Comparison of ENCODE assay signal across 1 cellular context in genomic region chr15:37100109-37100873, GRCh38.
TF ChIP-seq lines count a peak whose summit lies in the region.

TSS of gene MEIS2 (minus strand) at chr15:37100549. CDS start at chr15:37099466, 1,083 bp downstream.

TF ChIP-seq in K562, 482 proteins besides CTCF, POLR2A, EP300 and RAD21 (continued from another document and continues in another):
- TF ChIP-seq ZNF639 (CRISPR knock-in tag; conservative IDR thresholded peaks at IDR 0.05 in 1 of 2, IDR thresholded peaks at IDR 0.05 in 1 of 2) (peak in 1 of 2 experiments; percentile 69; a peak in 2 of 4 replicates), IRF1 (CRISPR knock-in tag; IDR thresholded peaks at IDR 0.05; ENCODE audit: borderline replicate concordance) (no peak), ZSCAN32 (CRISPR knock-in tag; IDR thresholded peaks at IDR 0.05) (peak; percentile 54; the same call in 1 of the 2 replicates), CXXC5 (CRISPR knock-in tag; IDR thresholded peaks at IDR 0.05) (peak; percentile 72), GMEB1 (CRISPR knock-in tag; IDR thresholded peaks at IDR 0.05) (peak; percentile 88), HLTF (IDR thresholded peaks at IDR 0.05) (peak; percentile 44; the same call in 1 of the 2 replicates), MCM5 (IDR thresholded peaks at IDR 0.05; ENCODE audit: low read depth) (no peak), CEBPG (CRISPR knock-in tag; IDR thresholded peaks at IDR 0.05) (no peak), CEBPG (tag; conservative IDR thresholded peaks at IDR 0.05 in 1 of 2, IDR thresholded peaks at IDR 0.05 in 1 of 2) (no peak), SMARCA4 (IDR thresholded peaks at IDR 0.05) (no peak), ZNF224 (CRISPR knock-in tag; IDR thresholded peaks at IDR 0.05) (no peak), ZNF408 (CRISPR knock-in tag; IDR thresholded peaks at IDR 0.05; ENCODE audit: low read depth) (no peak), ZNF280A (IDR thresholded peaks at IDR 0.05; ENCODE audit: low read depth, partially characterized antibody) (no peak), GATA2 (CRISPR knock-in tag; IDR thresholded peaks at IDR 0.05) (no peak), XRCC5 (IDR thresholded peaks at IDR 0.05; ENCODE audit: low read depth, low read length) (0 out of 2 replicates have a peak, but pooled peaks have one; percentile 21), E4F1 (CRISPR knock-in tag; IDR thresholded peaks at IDR 0.05; ENCODE audit: borderline replicate concordance) (no peak), ATF1 (CRISPR knock-in tag; IDR thresholded peaks at IDR 0.05) (no peak), ATF1 (tag; IDR thresholded peaks at IDR 0.05) (peak; percentile 57), TGIF2 (CRISPR knock-in tag; IDR thresholded peaks at IDR 0.05) (no peak), CC2D1A (IDR thresholded peaks at IDR 0.05) (no peak), ARHGAP35 (IDR thresholded peaks at IDR 0.05; ENCODE audit: partially characterized antibody) (no peak), KAT2B (IDR thresholded peaks at IDR 0.05; ENCODE audit: low read depth, low read length) (no peak), TCFL5 (CRISPR knock-in tag; conservative IDR thresholded peaks at IDR 0.05) (no peak), TEAD1 (CRISPR knock-in tag; IDR thresholded peaks at IDR 0.05) (no peak; a peak in 1 of 4 replicates), HDAC1 (IDR thresholded peaks at IDR 0.05) (peak in 1 of 2 experiments; percentile 66; a peak in 1 of 4 replicates), DPF2 (IDR thresholded peaks at IDR 0.05) (no peak), ZNF551 (CRISPR knock-in tag; IDR thresholded peaks at IDR 0.05) (no peak), ZNF197 (CRISPR knock-in tag; IDR thresholded peaks at IDR 0.05; ENCODE audit: low read depth) (no peak; the same call in 1 of the 2 replicates), ELF1 (tag; IDR thresholded peaks at IDR 0.05) (peak; percentile 95), HDAC6 (IDR thresholded peaks at IDR 0.05; ENCODE audit: low read depth, low read length) (no peak), MYNN (IDR thresholded peaks at IDR 0.05) (peak; percentile 96), MYNN (CRISPR knock-in tag; IDR thresholded peaks at IDR 0.05) (no peak), UBTF (IDR thresholded peaks at IDR 0.05; ENCODE audit: borderline replicate concordance in 1 of 2, low read depth in 2 of 2, low read length in 2 of 2) (peak in 1 of 2 experiments; percentile 89; a peak in 1 of 4 replicates), KLF16 (IDR thresholded peaks at IDR 0.05) (no peak), RBM39 (optimal IDR thresholded peaks at IDR 0.05; ENCODE audit: low read depth, low read length) (no peak), SIN3B (IDR thresholded peaks at IDR 0.05; ENCODE audit: low read depth) (no peak), SMARCC2 (IDR thresholded peaks at IDR 0.05; ENCODE audit: low read depth) (0 out of 2 replicates have a peak, but pooled peaks have one; percentile 20), ZNF134 (CRISPR knock-in tag; conservative IDR thresholded peaks at IDR 0.05) (no peak), ATF7 (IDR thresholded peaks at IDR 0.05) (0 out of 2 replicates have a peak, but pooled peaks have one; percentile 74), BRD9 (IDR thresholded peaks at IDR 0.05; ENCODE audit: low read depth, partially characterized antibody) (no peak)
- TF ChIP-seq, protein P1, sequence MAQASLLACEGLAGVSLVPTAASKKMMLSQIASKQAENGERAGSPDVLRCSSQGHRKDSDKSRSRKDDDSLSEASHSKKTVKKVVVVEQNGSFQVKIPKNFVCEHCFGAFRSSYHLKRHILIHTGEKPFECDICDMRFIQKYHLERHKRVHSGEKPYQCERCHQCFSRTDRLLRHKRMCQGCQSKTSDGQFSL (CRISPR knock-in tag; IDR thresholded peaks at IDR 0.05), result peak; percentile 63; the same call in 1 of the 2 replicates
- TF ChIP-seq, protein P1 (tag; IDR thresholded peaks at IDR 0.05), result peak in 1 of 2 experiments; percentile 91; a peak in 2 of 4 replicates
- TF ChIP-seq, protein P2, sequence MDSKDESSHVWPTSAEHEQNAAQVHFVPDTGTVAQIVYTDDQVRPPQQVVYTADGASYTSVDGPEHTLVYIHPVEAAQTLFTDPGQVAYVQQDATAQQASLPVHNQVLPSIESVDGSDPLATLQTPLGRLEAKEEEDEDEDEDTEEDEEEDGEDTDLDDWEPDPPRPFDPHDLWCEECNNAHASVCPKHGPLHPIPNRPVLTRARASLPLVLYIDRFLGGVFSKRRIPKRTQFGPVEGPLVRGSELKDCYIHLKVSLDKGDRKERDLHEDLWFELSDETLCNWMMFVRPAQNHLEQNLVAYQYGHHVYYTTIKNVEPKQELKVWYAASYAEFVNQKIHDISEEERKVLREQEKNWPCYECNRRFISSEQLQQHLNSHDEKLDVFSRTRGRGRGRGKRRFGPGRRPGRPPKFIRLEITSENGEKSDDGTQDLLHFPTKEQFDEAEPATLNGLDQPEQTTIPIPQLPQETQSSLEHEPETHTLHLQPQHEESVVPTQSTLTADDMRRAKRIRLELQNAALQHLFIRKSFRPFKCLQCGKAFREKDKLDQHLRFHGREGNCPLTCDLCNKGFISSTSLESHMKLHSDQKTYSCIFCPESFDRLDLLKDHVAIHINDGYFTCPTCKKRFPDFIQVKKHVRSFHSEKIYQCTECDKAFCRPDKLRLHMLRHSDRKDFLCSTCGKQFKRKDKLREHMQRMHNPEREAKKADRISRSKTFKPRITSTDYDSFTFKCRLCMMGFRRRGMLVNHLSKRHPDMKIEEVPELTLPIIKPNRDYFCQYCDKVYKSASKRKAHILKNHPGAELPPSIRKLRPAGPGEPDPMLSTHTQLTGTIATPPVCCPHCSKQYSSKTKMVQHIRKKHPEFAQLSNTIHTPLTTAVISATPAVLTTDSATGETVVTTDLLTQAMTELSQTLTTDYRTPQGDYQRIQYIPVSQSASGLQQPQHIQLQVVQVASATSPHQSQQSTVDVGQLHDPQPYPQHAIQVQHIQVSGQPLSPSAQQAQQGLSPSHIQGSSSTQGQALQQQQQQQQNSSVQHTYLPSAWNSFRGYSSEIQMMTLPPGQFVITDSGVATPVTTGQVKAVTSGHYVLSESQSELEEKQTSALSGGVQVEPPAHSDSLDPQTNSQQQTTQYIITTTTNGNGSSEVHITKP (IDR thresholded peaks at IDR 0.05; ENCODE audit: partially characterized antibody), result peak; percentile 98
- TF ChIP-seq, protein P3, sequence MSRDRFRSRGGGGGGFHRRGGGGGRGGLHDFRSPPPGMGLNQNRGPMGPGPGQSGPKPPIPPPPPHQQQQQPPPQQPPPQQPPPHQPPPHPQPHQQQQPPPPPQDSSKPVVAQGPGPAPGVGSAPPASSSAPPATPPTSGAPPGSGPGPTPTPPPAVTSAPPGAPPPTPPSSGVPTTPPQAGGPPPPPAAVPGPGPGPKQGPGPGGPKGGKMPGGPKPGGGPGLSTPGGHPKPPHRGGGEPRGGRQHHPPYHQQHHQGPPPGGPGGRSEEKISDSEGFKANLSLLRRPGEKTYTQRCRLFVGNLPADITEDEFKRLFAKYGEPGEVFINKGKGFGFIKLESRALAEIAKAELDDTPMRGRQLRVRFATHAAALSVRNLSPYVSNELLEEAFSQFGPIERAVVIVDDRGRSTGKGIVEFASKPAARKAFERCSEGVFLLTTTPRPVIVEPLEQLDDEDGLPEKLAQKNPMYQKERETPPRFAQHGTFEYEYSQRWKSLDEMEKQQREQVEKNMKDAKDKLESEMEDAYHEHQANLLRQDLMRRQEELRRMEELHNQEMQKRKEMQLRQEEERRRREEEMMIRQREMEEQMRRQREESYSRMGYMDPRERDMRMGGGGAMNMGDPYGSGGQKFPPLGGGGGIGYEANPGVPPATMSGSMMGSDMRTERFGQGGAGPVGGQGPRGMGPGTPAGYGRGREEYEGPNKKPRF (IDR thresholded peaks at IDR 0.05; ENCODE audit: low read depth, low read length), result no peak
- TF ChIP-seq, protein P4, sequence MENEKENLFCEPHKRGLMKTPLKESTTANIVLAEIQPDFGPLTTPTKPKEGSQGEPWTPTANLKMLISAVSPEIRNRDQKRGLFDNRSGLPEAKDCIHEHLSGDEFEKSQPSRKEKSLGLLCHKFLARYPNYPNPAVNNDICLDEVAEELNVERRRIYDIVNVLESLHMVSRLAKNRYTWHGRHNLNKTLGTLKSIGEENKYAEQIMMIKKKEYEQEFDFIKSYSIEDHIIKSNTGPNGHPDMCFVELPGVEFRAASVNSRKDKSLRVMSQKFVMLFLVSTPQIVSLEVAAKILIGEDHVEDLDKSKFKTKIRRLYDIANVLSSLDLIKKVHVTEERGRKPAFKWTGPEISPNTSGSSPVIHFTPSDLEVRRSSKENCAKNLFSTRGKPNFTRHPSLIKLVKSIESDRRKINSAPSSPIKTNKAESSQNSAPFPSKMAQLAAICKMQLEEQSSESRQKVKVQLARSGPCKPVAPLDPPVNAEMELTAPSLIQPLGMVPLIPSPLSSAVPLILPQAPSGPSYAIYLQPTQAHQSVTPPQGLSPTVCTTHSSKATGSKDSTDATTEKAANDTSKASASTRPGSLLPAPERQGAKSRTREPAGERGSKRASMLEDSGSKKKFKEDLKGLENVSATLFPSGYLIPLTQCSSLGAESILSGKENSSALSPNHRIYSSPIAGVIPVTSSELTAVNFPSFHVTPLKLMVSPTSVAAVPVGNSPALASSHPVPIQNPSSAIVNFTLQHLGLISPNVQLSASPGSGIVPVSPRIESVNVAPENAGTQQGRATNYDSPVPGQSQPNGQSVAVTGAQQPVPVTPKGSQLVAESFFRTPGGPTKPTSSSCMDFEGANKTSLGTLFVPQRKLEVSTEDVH (IDR thresholded peaks at IDR 0.05; ENCODE audit: low read depth, partially characterized antibody), result peak; percentile 55
